ENCODE assay signal across 1 cellular context in the genomic region with DNA sequence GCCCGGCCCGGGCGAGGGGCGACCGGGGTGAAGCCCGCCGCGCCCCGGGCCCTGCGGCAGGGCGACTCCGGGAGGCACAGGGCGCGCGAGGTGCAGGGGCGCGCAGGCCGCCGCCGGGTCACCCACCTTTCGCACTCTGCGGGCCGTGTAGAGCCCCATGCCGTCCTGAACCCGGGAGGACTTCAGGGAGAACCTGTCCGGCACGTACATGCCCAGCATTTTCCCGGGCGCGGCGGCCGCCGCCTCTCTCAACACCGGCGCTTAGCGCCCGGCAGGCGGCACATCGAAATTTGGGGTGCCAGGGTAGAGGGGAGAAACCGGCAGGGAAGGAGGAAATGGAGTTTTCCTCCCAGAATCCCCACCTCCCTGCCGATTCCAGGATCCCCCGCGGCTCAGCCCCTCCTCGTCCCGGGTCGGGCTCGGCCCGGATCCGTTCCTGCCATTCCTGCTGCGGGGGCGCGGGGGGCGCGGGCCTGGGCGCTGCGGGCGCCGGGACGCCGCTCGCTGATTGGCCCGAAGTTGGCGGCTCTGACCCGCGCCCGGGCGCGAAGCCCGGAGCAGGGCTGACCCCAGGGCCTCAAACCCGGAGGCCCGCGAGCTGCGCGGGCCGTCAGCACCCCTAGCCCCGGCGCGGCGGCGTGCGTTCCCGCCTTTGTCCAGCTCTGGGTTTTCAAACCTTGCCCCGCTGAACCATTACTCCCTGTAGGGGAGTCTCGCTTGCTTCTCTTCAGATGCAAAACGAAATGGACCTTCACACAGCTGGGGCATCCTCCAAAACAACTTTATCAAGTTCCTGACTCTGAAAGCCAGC.
A peak's percentile ranks its signal among the peaks of the same experiment; 100 is the strongest.
TF ChIP-seq lines count a peak whose summit lies in the region.

A gene (minus strand): TSS at position 337 of the 811 bp plus-strand sequence. CDS start 118 bp downstream, at position 219.

TF ChIP-seq in HEK293, 187 proteins besides CTCF, POLR2A, EP300 and RAD21 (continued from another document and continues in another):
- TF ChIP-seq, protein P1, sequence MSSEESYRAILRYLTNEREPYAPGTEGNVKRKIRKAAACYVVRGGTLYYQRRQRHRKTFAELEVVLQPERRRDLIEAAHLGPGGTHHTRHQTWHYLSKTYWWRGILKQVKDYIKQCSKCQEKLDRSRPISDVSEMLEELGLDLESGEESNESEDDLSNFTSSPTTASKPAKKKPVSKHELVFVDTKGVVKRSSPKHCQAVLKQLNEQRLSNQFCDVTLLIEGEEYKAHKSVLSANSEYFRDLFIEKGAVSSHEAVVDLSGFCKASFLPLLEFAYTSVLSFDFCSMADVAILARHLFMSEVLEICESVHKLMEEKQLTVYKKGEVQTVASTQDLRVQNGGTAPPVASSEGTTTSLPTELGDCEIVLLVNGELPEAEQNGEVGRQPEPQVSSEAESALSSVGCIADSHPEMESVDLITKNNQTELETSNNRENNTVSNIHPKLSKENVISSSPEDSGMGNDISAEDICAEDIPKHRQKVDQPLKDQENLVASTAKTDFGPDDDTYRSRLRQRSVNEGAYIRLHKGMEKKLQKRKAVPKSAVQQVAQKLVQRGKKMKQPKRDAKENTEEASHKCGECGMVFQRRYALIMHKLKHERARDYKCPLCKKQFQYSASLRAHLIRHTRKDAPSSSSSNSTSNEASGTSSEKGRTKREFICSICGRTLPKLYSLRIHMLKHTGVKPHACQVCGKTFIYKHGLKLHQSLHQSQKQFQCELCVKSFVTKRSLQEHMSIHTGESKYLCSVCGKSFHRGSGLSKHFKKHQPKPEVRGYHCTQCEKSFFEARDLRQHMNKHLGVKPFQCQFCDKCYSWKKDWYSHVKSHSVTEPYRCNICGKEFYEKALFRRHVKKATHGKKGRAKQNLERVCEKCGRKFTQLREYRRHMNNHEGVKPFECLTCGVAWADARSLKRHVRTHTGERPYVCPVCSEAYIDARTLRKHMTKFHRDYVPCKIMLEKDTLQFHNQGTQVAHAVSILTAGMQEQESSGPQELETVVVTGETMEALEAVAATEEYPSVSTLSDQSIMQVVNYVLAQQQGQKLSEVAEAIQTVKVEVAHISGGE (tag by site-specific recombination; conservative IDR thresholded peaks at IDR 0.05; ENCODE audit: low read depth), result no peak
- peak; percentile 53; the same call in 1 of the 2 replicates for TF ChIP-seq GLIS2 (tag by site-specific recombination; IDR thresholded peaks at IDR 0.05)
- no peak for TF ChIP-seq SCRT2 (tag by site-specific recombination; IDR thresholded peaks at IDR 0.05)
- TF ChIP-seq ZFHX2 (tag by site-specific recombination; conservative IDR thresholded peaks at IDR 0.05), result no peak
- no peak for TF ChIP-seq WT1 (tag by site-specific recombination; IDR thresholded peaks at IDR 0.05)
- TF ChIP-seq ZBTB48 (tag by site-specific recombination; IDR thresholded peaks at IDR 0.05), result 0 out of 2 replicates have a peak, but pooled peaks have one; percentile 26
- no peak for TF ChIP-seq TRIM28 (IDR thresholded peaks at IDR 0.05; ENCODE audit: borderline replicate concordance, low read length)
- no peak for TF ChIP-seq FEZF1 (tag by site-specific recombination; IDR thresholded peaks at IDR 0.05)
- TF ChIP-seq KLF16 (tag by site-specific recombination; IDR thresholded peaks at IDR 0.05), result no peak
- no peak for TF ChIP-seq ZNF138 (tag by site-specific recombination; IDR thresholded peaks at IDR 0.05; ENCODE audit: borderline replicate concordance)
- no peak for TF ChIP-seq ZNF548 (tag by site-specific recombination; IDR thresholded peaks at IDR 0.05)
- no peak for TF ChIP-seq ZNF560 (tag by site-specific recombination; IDR thresholded peaks at IDR 0.05; ENCODE audit: borderline replicate concordance)
- TF ChIP-seq GLI2 (tag by site-specific recombination; IDR thresholded peaks at IDR 0.05; ENCODE audit: borderline replicate concordance, low read depth), result no peak
- TF ChIP-seq ZNF133 (tag by site-specific recombination; IDR thresholded peaks at IDR 0.05), result no peak
- TF ChIP-seq, protein P2, sequence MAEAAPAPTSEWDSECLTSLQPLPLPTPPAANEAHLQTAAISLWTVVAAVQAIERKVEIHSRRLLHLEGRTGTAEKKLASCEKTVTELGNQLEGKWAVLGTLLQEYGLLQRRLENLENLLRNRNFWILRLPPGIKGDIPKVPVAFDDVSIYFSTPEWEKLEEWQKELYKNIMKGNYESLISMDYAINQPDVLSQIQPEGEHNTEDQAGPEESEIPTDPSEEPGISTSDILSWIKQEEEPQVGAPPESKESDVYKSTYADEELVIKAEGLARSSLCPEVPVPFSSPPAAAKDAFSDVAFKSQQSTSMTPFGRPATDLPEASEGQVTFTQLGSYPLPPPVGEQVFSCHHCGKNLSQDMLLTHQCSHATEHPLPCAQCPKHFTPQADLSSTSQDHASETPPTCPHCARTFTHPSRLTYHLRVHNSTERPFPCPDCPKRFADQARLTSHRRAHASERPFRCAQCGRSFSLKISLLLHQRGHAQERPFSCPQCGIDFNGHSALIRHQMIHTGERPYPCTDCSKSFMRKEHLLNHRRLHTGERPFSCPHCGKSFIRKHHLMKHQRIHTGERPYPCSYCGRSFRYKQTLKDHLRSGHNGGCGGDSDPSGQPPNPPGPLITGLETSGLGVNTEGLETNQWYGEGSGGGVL (tag by site-specific recombination; IDR thresholded peaks at IDR 0.05), result no peak
- TF ChIP-seq ZNF311 (tag by site-specific recombination; IDR thresholded peaks at IDR 0.05; ENCODE audit: borderline replicate concordance), result no peak
- TF ChIP-seq, protein P3, sequence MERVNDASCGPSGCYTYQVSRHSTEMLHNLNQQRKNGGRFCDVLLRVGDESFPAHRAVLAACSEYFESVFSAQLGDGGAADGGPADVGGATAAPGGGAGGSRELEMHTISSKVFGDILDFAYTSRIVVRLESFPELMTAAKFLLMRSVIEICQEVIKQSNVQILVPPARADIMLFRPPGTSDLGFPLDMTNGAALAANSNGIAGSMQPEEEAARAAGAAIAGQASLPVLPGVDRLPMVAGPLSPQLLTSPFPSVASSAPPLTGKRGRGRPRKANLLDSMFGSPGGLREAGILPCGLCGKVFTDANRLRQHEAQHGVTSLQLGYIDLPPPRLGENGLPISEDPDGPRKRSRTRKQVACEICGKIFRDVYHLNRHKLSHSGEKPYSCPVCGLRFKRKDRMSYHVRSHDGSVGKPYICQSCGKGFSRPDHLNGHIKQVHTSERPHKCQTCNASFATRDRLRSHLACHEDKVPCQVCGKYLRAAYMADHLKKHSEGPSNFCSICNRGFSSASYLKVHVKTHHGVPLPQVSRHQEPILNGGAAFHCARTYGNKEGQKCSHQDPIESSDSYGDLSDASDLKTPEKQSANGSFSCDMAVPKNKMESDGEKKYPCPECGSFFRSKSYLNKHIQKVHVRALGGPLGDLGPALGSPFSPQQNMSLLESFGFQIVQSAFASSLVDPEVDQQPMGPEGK (tag by site-specific recombination; IDR thresholded peaks at IDR 0.05), result peak; percentile 63
- TF ChIP-seq, protein P4, sequence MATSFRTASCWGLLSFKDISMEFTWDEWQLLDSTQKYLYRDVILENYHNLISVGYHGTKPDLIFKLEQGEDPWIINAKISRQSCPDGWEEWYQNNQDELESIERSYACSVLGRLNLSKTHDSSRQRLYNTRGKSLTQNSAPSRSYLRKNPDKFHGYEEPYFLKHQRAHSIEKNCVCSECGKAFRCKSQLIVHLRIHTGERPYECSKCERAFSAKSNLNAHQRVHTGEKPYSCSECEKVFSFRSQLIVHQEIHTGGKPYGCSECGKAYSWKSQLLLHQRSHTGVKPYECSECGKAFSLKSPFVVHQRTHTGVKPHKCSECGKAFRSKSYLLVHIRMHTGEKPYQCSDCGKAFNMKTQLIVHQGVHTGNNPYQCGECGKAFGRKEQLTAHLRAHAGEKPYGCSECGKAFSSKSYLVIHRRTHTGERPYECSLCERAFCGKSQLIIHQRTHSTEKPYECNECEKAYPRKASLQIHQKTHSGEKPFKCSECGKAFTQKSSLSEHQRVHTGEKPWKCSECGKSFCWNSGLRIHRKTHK (tag by site-specific recombination; IDR thresholded peaks at IDR 0.05), result no peak
- TF ChIP-seq ZNF341 (tag by site-specific recombination; IDR thresholded peaks at IDR 0.05; ENCODE audit: low read depth), result no peak; the same call in 1 of the 2 replicates
- TF ChIP-seq MEIS1 (CRISPR knock-in tag; IDR thresholded peaks at IDR 0.05; ENCODE audit: borderline replicate concordance), result no peak
- TF ChIP-seq, protein P5, sequence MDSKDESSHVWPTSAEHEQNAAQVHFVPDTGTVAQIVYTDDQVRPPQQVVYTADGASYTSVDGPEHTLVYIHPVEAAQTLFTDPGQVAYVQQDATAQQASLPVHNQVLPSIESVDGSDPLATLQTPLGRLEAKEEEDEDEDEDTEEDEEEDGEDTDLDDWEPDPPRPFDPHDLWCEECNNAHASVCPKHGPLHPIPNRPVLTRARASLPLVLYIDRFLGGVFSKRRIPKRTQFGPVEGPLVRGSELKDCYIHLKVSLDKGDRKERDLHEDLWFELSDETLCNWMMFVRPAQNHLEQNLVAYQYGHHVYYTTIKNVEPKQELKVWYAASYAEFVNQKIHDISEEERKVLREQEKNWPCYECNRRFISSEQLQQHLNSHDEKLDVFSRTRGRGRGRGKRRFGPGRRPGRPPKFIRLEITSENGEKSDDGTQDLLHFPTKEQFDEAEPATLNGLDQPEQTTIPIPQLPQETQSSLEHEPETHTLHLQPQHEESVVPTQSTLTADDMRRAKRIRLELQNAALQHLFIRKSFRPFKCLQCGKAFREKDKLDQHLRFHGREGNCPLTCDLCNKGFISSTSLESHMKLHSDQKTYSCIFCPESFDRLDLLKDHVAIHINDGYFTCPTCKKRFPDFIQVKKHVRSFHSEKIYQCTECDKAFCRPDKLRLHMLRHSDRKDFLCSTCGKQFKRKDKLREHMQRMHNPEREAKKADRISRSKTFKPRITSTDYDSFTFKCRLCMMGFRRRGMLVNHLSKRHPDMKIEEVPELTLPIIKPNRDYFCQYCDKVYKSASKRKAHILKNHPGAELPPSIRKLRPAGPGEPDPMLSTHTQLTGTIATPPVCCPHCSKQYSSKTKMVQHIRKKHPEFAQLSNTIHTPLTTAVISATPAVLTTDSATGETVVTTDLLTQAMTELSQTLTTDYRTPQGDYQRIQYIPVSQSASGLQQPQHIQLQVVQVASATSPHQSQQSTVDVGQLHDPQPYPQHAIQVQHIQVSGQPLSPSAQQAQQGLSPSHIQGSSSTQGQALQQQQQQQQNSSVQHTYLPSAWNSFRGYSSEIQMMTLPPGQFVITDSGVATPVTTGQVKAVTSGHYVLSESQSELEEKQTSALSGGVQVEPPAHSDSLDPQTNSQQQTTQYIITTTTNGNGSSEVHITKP (tag by site-specific recombination; IDR thresholded peaks at IDR 0.05), result peak; percentile 85
- TF ChIP-seq, protein P6, sequence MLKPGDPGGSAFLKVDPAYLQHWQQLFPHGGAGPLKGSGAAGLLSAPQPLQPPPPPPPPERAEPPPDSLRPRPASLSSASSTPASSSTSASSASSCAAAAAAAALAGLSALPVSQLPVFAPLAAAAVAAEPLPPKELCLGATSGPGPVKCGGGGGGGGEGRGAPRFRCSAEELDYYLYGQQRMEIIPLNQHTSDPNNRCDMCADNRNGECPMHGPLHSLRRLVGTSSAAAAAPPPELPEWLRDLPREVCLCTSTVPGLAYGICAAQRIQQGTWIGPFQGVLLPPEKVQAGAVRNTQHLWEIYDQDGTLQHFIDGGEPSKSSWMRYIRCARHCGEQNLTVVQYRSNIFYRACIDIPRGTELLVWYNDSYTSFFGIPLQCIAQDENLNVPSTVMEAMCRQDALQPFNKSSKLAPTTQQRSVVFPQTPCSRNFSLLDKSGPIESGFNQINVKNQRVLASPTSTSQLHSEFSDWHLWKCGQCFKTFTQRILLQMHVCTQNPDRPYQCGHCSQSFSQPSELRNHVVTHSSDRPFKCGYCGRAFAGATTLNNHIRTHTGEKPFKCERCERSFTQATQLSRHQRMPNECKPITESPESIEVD (tag by site-specific recombination; IDR thresholded peaks at IDR 0.05), result no peak
- TF ChIP-seq ZNF223 (tag by site-specific recombination; IDR thresholded peaks at IDR 0.05), result no peak
- TF ChIP-seq ZNF544 (tag by site-specific recombination; IDR thresholded peaks at IDR 0.05), result no peak
- no peak for TF ChIP-seq ZNF221 (tag by site-specific recombination; IDR thresholded peaks at IDR 0.05; ENCODE audit: borderline replicate concordance)
- no peak for TF ChIP-seq ZNF155 (tag by site-specific recombination; IDR thresholded peaks at IDR 0.05)
- no peak for TF ChIP-seq ZNF426 (tag by site-specific recombination; IDR thresholded peaks at IDR 0.05)
- no peak for TF ChIP-seq ZNF837 (tag by site-specific recombination; IDR thresholded peaks at IDR 0.05)
- no peak for TF ChIP-seq SCRT1 (tag by site-specific recombination; IDR thresholded peaks at IDR 0.05; ENCODE audit: borderline replicate concordance)
- TF ChIP-seq ZBTB21 (tag by site-specific recombination; IDR thresholded peaks at IDR 0.05), result no peak
- no peak for TF ChIP-seq ZNF510 (tag by site-specific recombination; IDR thresholded peaks at IDR 0.05; ENCODE audit: insufficient replicate concordance)
- TF ChIP-seq ZNF529 (tag by site-specific recombination; IDR thresholded peaks at IDR 0.05; ENCODE audit: insufficient replicate concordance), result no peak
- TF ChIP-seq ZNF621 (tag by site-specific recombination; IDR thresholded peaks at IDR 0.05), result no peak
- no peak for TF ChIP-seq ZSCAN23 (tag by site-specific recombination; IDR thresholded peaks at IDR 0.05)
- TF ChIP-seq ZNF335 (tag by site-specific recombination; conservative IDR thresholded peaks at IDR 0.05), result peak; percentile 54
- no peak for TF ChIP-seq ZXDB (tag by site-specific recombination; IDR thresholded peaks at IDR 0.05)
- TF ChIP-seq, protein P7, sequence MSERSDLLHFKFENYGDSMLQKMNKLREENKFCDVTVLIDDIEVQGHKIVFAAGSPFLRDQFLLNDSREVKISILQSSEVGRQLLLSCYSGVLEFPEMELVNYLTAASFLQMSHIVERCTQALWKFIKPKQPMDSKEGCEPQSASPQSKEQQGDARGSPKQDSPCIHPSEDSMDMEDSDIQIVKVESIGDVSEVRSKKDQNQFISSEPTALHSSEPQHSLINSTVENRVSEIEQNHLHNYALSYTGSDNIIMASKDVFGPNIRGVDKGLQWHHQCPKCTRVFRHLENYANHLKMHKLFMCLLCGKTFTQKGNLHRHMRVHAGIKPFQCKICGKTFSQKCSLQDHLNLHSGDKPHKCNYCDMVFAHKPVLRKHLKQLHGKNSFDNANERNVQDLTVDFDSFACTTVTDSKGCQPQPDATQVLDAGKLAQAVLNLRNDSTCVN (tag by site-specific recombination; optimal IDR thresholded peaks at IDR 0.05), result peak; percentile 80
- no peak for TF ChIP-seq SETDB1 (IDR thresholded peaks at IDR 0.05; ENCODE audit: insufficient read length, low read length)
- peak; percentile 27; the same call in 1 of the 2 replicates for TF ChIP-seq GLIS1 (tag by site-specific recombination; IDR thresholded peaks at IDR 0.05)
- no peak for TF ChIP-seq ZBTB7A (tag by site-specific recombination; IDR thresholded peaks at IDR 0.05; ENCODE audit: low read depth)
